In genomic region chr1:37261129-37261528, GRCh38 we compare ENCODE assay signal across 26 cellular contexts.
A peak's percentile ranks its signal among the peaks of the same experiment; 100 is the strongest.
DNase-seq lines count a peak whose midpoint lies in the region; ATAC-seq, FAIRE-seq and TF ChIP-seq lines count a peak whose summit lies in the region.
"Had no signal": no experiment of that assay in that cellular context is flagged by ENCODE, and none has a peak within 500 bp of the region (broad histone marks: within the 10 kb centered on the region; RNA-seq: fewer than 3 reads in every experiment).

No MANE protein-coding gene starts in this region.

- no peak for TF ChIP-seq RAD21 in K562 (CRISPR knock-in tag; conservative IDR thresholded peaks at IDR 0.05 in 1 of 2, IDR thresholded peaks at IDR 0.05 in 1 of 2)

- H3K27me3 ChIP-seq in K562 (ENCODE audit: control insufficient read depth in 2 of 2, insufficient read depth in 2 of 2, low read length in 2 of 2) (peaks cover 0 to 5% of the 10 kb centered on the region in 2 experiments; a peak in 1 of 5 replicates), mesendoderm (ENCODE audit: insufficient read depth, low read length, poor library complexity) (no peaks in the 10 kb centered on the region)
- H3K27me3 ChIP-seq: BE2C had no signal

- no peak overlapping the region for H3K18ac ChIP-seq in mesendoderm (ENCODE audit: low read length)

- peaks cover 2% of the 10 kb centered on the region for H3K9me3 Mint-ChIP-seq in glutamatergic neuron (ENCODE audit: unreplicated experiment)

- H3K27ac Mint-ChIP-seq in glutamatergic neuron (ENCODE audit: unreplicated experiment) = no peak overlapping the region
- H3K27ac Mint-ChIP-seq: CD14-positive monocyte; CD4-positive, alpha-beta memory T cell; CD4-positive, CD25-positive, alpha-beta regulatory T cell; CD8-positive, alpha-beta memory T cell had no signal

- POLR2A ChIA-PET in K562 (lab: Yijun Ruan, JAX) = no interaction called here

- peaks cover 7% of the 10 kb centered on the region; the same call in 1 of the 2 replicates for H4K20me1 ChIP-seq in K562 (replicated peaks; ENCODE audit: control insufficient read depth, insufficient read depth, low read length)
- H4K20me1 ChIP-seq: BLaER1 had no signal

- TF ChIP-seq POLR2A in K562 (conservative IDR thresholded peaks at IDR 0.05) = no peak

- no peak overlapping the region for H2BK5ac ChIP-seq in mesendoderm (ENCODE audit: low read length)

- intact Hi-C loops in K562 (cut with micrococcal nuclease) = no loop called here

- no peak overlapping the region for H3K4me2 ChIP-seq in K562 (ENCODE audit: insufficient read depth, low read length)
- H3K4me2 ChIP-seq in mesendoderm (ENCODE audit: low read length) = no peak overlapping the region
- H3K4me2 ChIP-seq: BLaER1 had no signal

- no peak for TF ChIP-seq EP300 in K562 (IDR thresholded peaks at IDR 0.05; ENCODE audit: low read length)

- H3K9me3 ChIP-seq in K562 (replicated peaks; ENCODE audit: control insufficient read depth, insufficient read depth, low read depth, low read length) = no peaks in the 10 kb centered on the region
- H3K9me3 ChIP-seq: BE2C, BLaER1 had no signal

- H2AK5ac ChIP-seq in mesendoderm (ENCODE audit: low read length) = no peak overlapping the region

- in situ Hi-C loops in K562 (cut with MboI) = no loop called here

- H3K9ac ChIP-seq in K562 (ENCODE audit: insufficient read depth in 1 of 2, low read depth in 2 of 2, low read length in 2 of 2) (no peak overlapping the region), mesendoderm (ENCODE audit: low read length) (no peak overlapping the region)
- H3K9ac ChIP-seq: BLaER1 had no signal

- H3K4me1 ChIP-seq in K562 (replicated peaks in 1 of 2; ENCODE audit: control insufficient read depth in 2 of 2, insufficient read depth in 2 of 2, low read length in 2 of 2) (no peaks in the 10 kb centered on the region), mesendoderm (ENCODE audit: control insufficient read depth, low read depth, low read length) (peaks cover 17% of the 10 kb centered on the region)
- H3K4me1 ChIP-seq: BLaER1 had no signal

- CTCF ChIA-PET in K562 (lab: Yijun Ruan, JAX; ENCODE audit: low intra/inter-chr PET ratio) = no interaction called here

- FAIRE-seq in K562 (lab: Jason Lieb, UNC) = no peak
- FAIRE-seq: A204.1, GM12878, GM12892, GM18507 had no signal

- no peaks in the 10 kb centered on the region for H3K36me3 Mint-ChIP-seq in glutamatergic neuron (ENCODE audit: unreplicated experiment)
- H3K36me3 Mint-ChIP-seq: CD14-positive monocyte; CD4-positive, CD25-positive, alpha-beta regulatory T cell; CD8-positive, alpha-beta memory T cell had no signal

- H3K27ac ChIP-seq in K562 (ENCODE audit: extremely low read depth, low read depth, low read length) = no peak overlapping the region
- no peak overlapping the region for H3K27ac ChIP-seq in mesendoderm (ENCODE audit: low read depth, low read length)
- H3K27ac ChIP-seq: BLaER1 had no signal

- H2BK15ac ChIP-seq in mesendoderm (replicated peaks; ENCODE audit: low read depth) = no peak overlapping the region

- no peak overlapping the region for H3K4ac ChIP-seq in mesendoderm (ENCODE audit: low read depth, low read length)

- no peak overlapping the region for H3K23ac ChIP-seq in mesendoderm (ENCODE audit: low read length)

- no TSS peak for BruUV-seq in K562 (replicated peaks; lab: Mats Ljungman, UMichigan)

- 0% methylated on average over 2 of the region's 2 CpGs for WGBS in K562 (ENCODE audit: insufficient coverage, low coverage, missing lambda C conversion rate)
- WGBS in mesendoderm (ENCODE audit: extremely low coverage, insufficient coverage, low lambda C conversion rate) = no CpG with 5 or more reads among the region's 2 CpGs

- peak overlapping the region; percentile 56 for H3K56ac ChIP-seq in mesendoderm (ENCODE audit: low read length)

- H3K79me1 ChIP-seq in mesendoderm (ENCODE audit: low read length) = no peaks in the 10 kb centered on the region

- TF ChIP-seq CTCF in K562 (IDR thresholded peaks at IDR 0.05 in 2 of 3, conservative IDR thresholded peaks at IDR 0.05 in 1 of 3; ENCODE audit: insufficient read depth in 2 of 3, low read depth in 1 of 3, low read length in 3 of 3) (no peak), glutamatergic neuron (IDR thresholded peaks at IDR 0.05; ENCODE audit: partially characterized antibody, unreplicated experiment) (no peak)

- no peak for ATAC-seq in K562
- ATAC-seq: GM12878 had no signal

- H3K4me3 ChIP-seq in K562 (no peak overlapping the region), mesendoderm (ENCODE audit: low read length) (no peak overlapping the region)
- H3K4me3 ChIP-seq: BLaER1, GM12878 had no signal

- H3K4me1 Mint-ChIP-seq in glutamatergic neuron (ENCODE audit: low read depth, unreplicated experiment) = peaks cover 20% of the 10 kb centered on the region
- H3K4me1 Mint-ChIP-seq: CD14-positive monocyte; CD4-positive, CD25-positive, alpha-beta regulatory T cell; CD8-positive, alpha-beta memory T cell had no signal

- H3K79me2 ChIP-seq in K562 (ENCODE audit: control insufficient read depth, insufficient read depth, low read length) = no peaks in the 10 kb centered on the region
- H3K79me2 ChIP-seq in mesendoderm (ENCODE audit: control insufficient read depth, insufficient read depth, low read length) = no peaks in the 10 kb centered on the region

- no peaks in the 10 kb centered on the region for H3K9me1 ChIP-seq in K562 (ENCODE audit: control insufficient read depth, insufficient read depth, low read length)

- H3K36me3 ChIP-seq in K562 (ENCODE audit: control insufficient read depth, insufficient read depth, low read length) (no peaks in the 10 kb centered on the region), mesendoderm (ENCODE audit: control insufficient read depth, insufficient read depth, low read length) (no peaks in the 10 kb centered on the region)
- H3K36me3 ChIP-seq: BE2C, BLaER1 had no signal

- no peak overlapping the region for H2BK120ac ChIP-seq in mesendoderm (ENCODE audit: low read depth, low read length)

- no peak overlapping the region for H4K8ac ChIP-seq in mesendoderm (ENCODE audit: low read depth, low read length)

- no peak for DNase-seq in K562 (ENCODE audit: extremely low read depth in 1 of 4, low spot score in 3 of 4)
- DNase-seq in mesendoderm = no peak
- no peak for DNase-seq in NCI-H345 (lab: John Stamatoyannopoulos, UW)
- no peak for DNase-seq in activated T-cell treated with anti-CD3 and anti-CD28 coated beads, Interleukin-2, amount 50 U/mL, for 48 hours
- DNase-seq in glutamatergic neuron = no peak
- DNase-seq: 8988T; ACHN; BE2C; C1 segment of cervical spinal cord; CD4-positive, alpha-beta memory T cell; CD4-positive, CD25-positive, alpha-beta regulatory T cell; CD8-positive, alpha-beta memory T cell; COR-L47; DMS 273 treated with DMSO at 0.1 percent for 48 hours; DMS153; DMS53; DMS79; DND-41; EL; GDM1 had no signal

- no peak overlapping the region for H2AFZ ChIP-seq in K562 (ENCODE audit: low read depth, low read length)

- H4K5ac ChIP-seq in mesendoderm (ENCODE audit: low read length) = no peak overlapping the region

- no peak overlapping the region for H3K4me3 Mint-ChIP-seq in glutamatergic neuron (ENCODE audit: unreplicated experiment)
- H3K4me3 Mint-ChIP-seq: CD14-positive monocyte; CD4-positive, alpha-beta memory T cell; CD4-positive, CD25-positive, alpha-beta regulatory T cell; CD8-positive, alpha-beta memory T cell had no signal

- H3K27me3 Mint-ChIP-seq in glutamatergic neuron (ENCODE audit: unreplicated experiment) = peaks cover 2% of the 10 kb centered on the region

TF ChIP-seq in K562, 482 proteins besides CTCF, POLR2A, EP300 and RAD21 (continues in another document):
- TF ChIP-seq RBM25 (IDR thresholded peaks at IDR 0.05; ENCODE audit: low read depth, low read length, severe bottlenecking) (peak; percentile 97), BCOR (IDR thresholded peaks at IDR 0.05) (peak; percentile 71; the same call in 1 of the 2 replicates), ZNF324 (CRISPR knock-in tag; IDR thresholded peaks at IDR 0.05) (no peak), SETDB1 (IDR thresholded peaks at IDR 0.05; ENCODE audit: low read length) (no peak), ZNF395 (CRISPR knock-in tag; IDR thresholded peaks at IDR 0.05) (no peak), CHAMP1 (IDR thresholded peaks at IDR 0.05) (no peak), HDAC1 (IDR thresholded peaks at IDR 0.05) (no peak), ZNF140 (CRISPR knock-in tag; IDR thresholded peaks at IDR 0.05) (no peak), YBX1 (IDR thresholded peaks at IDR 0.05) (no peak), ZNF699 (CRISPR knock-in tag; IDR thresholded peaks at IDR 0.05; ENCODE audit: insufficient replicate concordance) (no peak), ZFP36 (IDR thresholded peaks at IDR 0.05; ENCODE audit: low read depth, low read length, partially characterized antibody) (peak; percentile 76), OTX1 (CRISPR knock-in tag; IDR thresholded peaks at IDR 0.05) (no peak), HNRNPUL1 (IDR thresholded peaks at IDR 0.05; ENCODE audit: low read length) (no peak)
